8 cellular contexts compared by ENCODE assay signal in genomic region chr18:59402432-59403090, GRCh38. TPM values are rescaled to one million over a fixed set of nuclear protein-coding genes. Genes with fewer than 3 reads are reported as not detected.
DNase-seq lines count a peak whose midpoint lies in the region; ATAC-seq and TF ChIP-seq lines count a peak whose summit lies in the region.

No MANE protein-coding gene starts in this region.

- H3K27me3 Mint-ChIP-seq in HFFc6 (ENCODE audit: insufficient read depth), result no peaks in the 10 kb centered on the region

- no peaks in the 10 kb centered on the region for H3K36me3 Mint-ChIP-seq in HFFc6 (ENCODE audit: low read depth)

- H3K27me3 ChIP-seq in gastroesophageal sphincter (no peaks in the 10 kb centered on the region), uterus (no peaks in the 10 kb centered on the region)

- no peak for TF ChIP-seq POLR2A in gastroesophageal sphincter (IDR thresholded peaks at IDR 0.05)
- TF ChIP-seq POLR2A in uterus (IDR thresholded peaks at IDR 0.05), result no peak

- H3K27ac ChIP-seq in gastroesophageal sphincter (no peak overlapping the region), uterus (no peak overlapping the region)

- TF ChIP-seq CTCF in GM12872 (IDR thresholded peaks at IDR 0.05; ENCODE audit: insufficient read depth, low read depth, low read length) (peak; percentile 95), HFFc6 (IDR thresholded peaks at IDR 0.05) (peak; percentile 90), gastroesophageal sphincter (IDR thresholded peaks at IDR 0.05) (peak; percentile 64 to 88 (median 74)), uterus (IDR thresholded peaks at IDR 0.05) (peak; percentile 75 to 91 (median 82))

- H3K36me3 ChIP-seq in gastroesophageal sphincter (no peaks in the 10 kb centered on the region), uterus (no peaks in the 10 kb centered on the region)

- H3K4me1 Mint-ChIP-seq in HFFc6 (ENCODE audit: low read depth), result peaks cover 18% of the 10 kb centered on the region

- DNase-seq in HFFc6 (peak; percentile 51), MV-4-11 (lab: John Stamatoyannopoulos, UW) (peak; percentile 82), SIG-M5 treated with dmso at 0.1 percent for 504 hours (lab: John Stamatoyannopoulos, UW; ENCODE audit: unreplicated experiment) (peak; percentile 85), posterior cingulate gyrus (peak; percentile 49 to 95 (median 76)), uterus (peak; percentile 43 to 63)
- peak; percentile 88 for DNase-seq in activated effector memory CD4-positive, alpha-beta T cell treated with anti-CD3 and anti-CD28 coated beads, Interleukin-2, amount 50 U/mL, for 16 hours

- H3K4me3 ChIP-seq in gastroesophageal sphincter, result no peak overlapping the region
- H3K4me3 ChIP-seq in uterus, result no peak overlapping the region

- no peak overlapping the region for H3K4me3 Mint-ChIP-seq in HFFc6

- ATAC-seq in gastroesophageal sphincter, result peak; percentile 80

- 17 to 33% methylated on average over 4 to 9 of the region's 13 CpGs for WGBS in gastroesophageal sphincter (ENCODE audit: low coverage in 1 of 2), 2 donors

- no peaks in the 10 kb centered on the region for H3K9me3 ChIP-seq in gastroesophageal sphincter
- no peaks in the 10 kb centered on the region for H3K9me3 ChIP-seq in uterus

- no peaks in the 10 kb centered on the region for H3K9me3 Mint-ChIP-seq in HFFc6

- intact Hi-C loops in posterior cingulate gyrus (cut with DNase I) (loop anchor here (5.0 kb wide), 3 partner anchors 95 to 320 kb away; no protein-coding TSS in a partner anchor), uterus (cut with DNase I; ENCODE audit: low total_unique reads) (no loop called here)

- TF ChIP-seq EP300 in gastroesophageal sphincter (IDR thresholded peaks at IDR 0.05), result no peak

- no peak overlapping the region for H3K27ac Mint-ChIP-seq in HFFc6

- H3K4me1 ChIP-seq in gastroesophageal sphincter (no peaks in the 10 kb centered on the region), uterus (no peaks in the 10 kb centered on the region)

RNA-seq across cellular contexts. Expression of gene LMAN1, which starts 43.5 kb away (rescaled TPM):
- 100 to 1,000 TPM; 128 to 159 (median 149) TPM for total RNA-seq in HFFc6 (2021; fragmentation: NEBNext Ultra II Directional; extraction: Animal tissue kit (Norgen Biotek cat#: 25700))
- total RNA-seq in gastroesophageal sphincter (10 to 100 TPM; 64.0 to 80.4 (median 68.5) TPM), uterus (100 to 1,000 TPM in 1 of 4 donors, 10 to 100 TPM in 3; 30.2 to 200 (median 76.8) TPM)
